Comparison of ENCODE assay signal across 14 cellular contexts in the genomic region with DNA sequence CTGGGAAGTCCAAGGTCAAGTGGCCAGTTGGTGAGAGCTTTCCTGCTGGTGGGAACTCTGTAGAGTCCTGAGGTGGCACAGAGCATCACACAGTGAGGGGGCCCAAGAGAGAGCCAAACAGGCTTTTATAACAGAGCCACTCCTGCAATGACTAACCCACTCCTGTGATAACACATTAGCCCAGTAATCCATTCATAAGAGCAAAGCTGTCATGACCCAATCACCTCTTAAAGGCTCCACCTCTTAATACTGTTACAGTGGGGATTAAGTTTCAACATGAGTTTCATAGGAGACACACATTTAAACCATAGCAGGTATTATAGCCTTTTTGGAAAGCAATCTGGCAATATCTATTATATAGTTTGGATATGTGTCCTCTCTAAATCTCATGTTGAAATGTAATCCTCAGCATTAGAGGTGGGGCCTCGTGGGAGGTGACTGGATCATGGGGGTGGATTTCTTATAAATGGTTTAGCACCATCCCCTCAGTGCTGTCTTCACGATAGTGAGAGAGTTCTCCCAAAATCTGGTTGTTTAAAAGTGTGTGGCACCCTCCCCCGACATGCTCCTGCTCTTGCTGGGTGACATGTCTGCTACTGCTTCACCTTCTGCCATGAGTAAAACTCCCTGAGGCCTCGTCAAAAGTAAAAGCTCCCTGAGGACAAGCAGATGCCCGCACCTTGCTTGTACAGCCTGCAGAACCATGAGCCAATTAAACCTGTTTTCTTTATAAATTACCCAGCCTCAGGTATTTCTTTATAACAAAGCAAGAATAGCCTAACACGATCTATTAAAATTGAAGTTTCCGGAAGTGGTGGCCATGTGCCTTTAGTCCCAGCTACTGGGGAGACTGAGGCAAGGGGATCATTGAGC.
DNase-seq lines count a peak whose midpoint lies in the region; ATAC-seq and TF ChIP-seq lines count a peak whose summit lies in the region.
"Had no signal": no experiment of that assay in that cellular context is flagged by ENCODE, and none has a peak within 500 bp of the region (broad histone marks: within the 10 kb centered on the region; RNA-seq: fewer than 3 reads in every experiment).

No MANE protein-coding gene starts in this region.

- H3K4me2 ChIP-seq in DND-41 (ENCODE audit: insufficient read depth, low read length): no peak overlapping the region

- CTCF ChIA-PET in activated CD4-positive, alpha-beta memory T cell treated with anti-CD3 and anti-CD28 coated beads for 36 hours (lab: Charles Lee): no interaction called here

- no peaks in the 10 kb centered on the region for H3K27me3 Mint-ChIP-seq in activated CD4-positive, alpha-beta memory T cell treated with anti-CD3 and anti-CD28 coated beads for 36 hours
- no peaks in the 10 kb centered on the region for H3K27me3 Mint-ChIP-seq in glutamatergic neuron (ENCODE audit: unreplicated experiment)

- H3K4me3 Mint-ChIP-seq in activated CD4-positive, alpha-beta memory T cell treated with anti-CD3 and anti-CD28 coated beads for 36 hours: no peak overlapping the region
- H3K4me3 Mint-ChIP-seq in glutamatergic neuron (ENCODE audit: unreplicated experiment): no peak overlapping the region
- H3K4me3 Mint-ChIP-seq: H9, neural crest cell had no signal

- no peaks in the 10 kb centered on the region for H4K20me1 ChIP-seq in DND-41 (ENCODE audit: insufficient read depth, low read length)

- H3K36me3 ChIP-seq in DND-41 (ENCODE audit: insufficient read depth, low read length) (no peaks in the 10 kb centered on the region; the same call in 1 of the 2 replicates), left lung (no peaks in the 10 kb centered on the region)
- H3K36me3 ChIP-seq: left ventricle myocardium inferior, thyroid gland had no signal

- H3K9me3 ChIP-seq in DND-41 (ENCODE audit: insufficient read depth, low read length, severe bottlenecking) (no peaks in the 10 kb centered on the region), left lung (no peaks in the 10 kb centered on the region)
- H3K9me3 ChIP-seq: left ventricle myocardium inferior, thyroid gland had no signal

- H3K4me1 Mint-ChIP-seq in activated CD4-positive, alpha-beta memory T cell treated with anti-CD3 and anti-CD28 coated beads for 36 hours (ENCODE audit: low read depth): peaks cover 76% of the 10 kb centered on the region
- no peaks in the 10 kb centered on the region for H3K4me1 Mint-ChIP-seq in glutamatergic neuron (ENCODE audit: low read depth, unreplicated experiment)
- H3K4me1 Mint-ChIP-seq: neural crest cell had no signal

- no peaks in the 10 kb centered on the region for H3K27me3 ChIP-seq in DND-41 (ENCODE audit: insufficient read depth, low read length, poor library complexity)
- no peaks in the 10 kb centered on the region for H3K27me3 ChIP-seq in left lung
- H3K27me3 ChIP-seq: thyroid gland had no signal

- no peak overlapping the region for H3K9ac ChIP-seq in DND-41 (ENCODE audit: low read depth, low read length)

- TF ChIP-seq CTCF in DND-41 (IDR thresholded peaks at IDR 0.05; ENCODE audit: borderline replicate concordance, extremely low read depth, low read length, poor library complexity, severe bottlenecking) (no peak), left lung (IDR thresholded peaks at IDR 0.05) (no peak), glutamatergic neuron (IDR thresholded peaks at IDR 0.05; ENCODE audit: partially characterized antibody, unreplicated experiment) (no peak)

- POLR2A ChIA-PET in activated CD4-positive, alpha-beta memory T cell treated with anti-CD3 and anti-CD28 coated beads for 36 hours (lab: Charles Lee): interaction anchor here (1.4 to 3.6 kb wide), 2 partner anchors 9 to 32 kb away, joined by 3 to 26 read pairs; no protein-coding TSS in a partner anchor

- ATAC-seq in DND-41 (ENCODE audit: insufficient read depth, low read depth) (no peak), left lung (peak; percentile 32), GM18519 (IDR thresholded peaks at IDR 0.05; ENCODE audit: low FRiP score, unreplicated experiment) (no peak)

- peak overlapping the region; percentile 95 for H3K27ac ChIP-seq in DND-41 (ENCODE audit: low read length)
- H3K27ac ChIP-seq in left lung: peak overlapping the region in 1 of 2 donors; percentile 92
- H3K27ac ChIP-seq: left ventricle myocardium inferior, thyroid gland had no signal

- no peaks in the 10 kb centered on the region for H3K9me3 Mint-ChIP-seq in activated CD4-positive, alpha-beta memory T cell treated with anti-CD3 and anti-CD28 coated beads for 36 hours
- H3K9me3 Mint-ChIP-seq in glutamatergic neuron (ENCODE audit: unreplicated experiment): peaks cover 2% of the 10 kb centered on the region

- H3K79me2 ChIP-seq in DND-41 (ENCODE audit: insufficient read depth, low read length): no peaks in the 10 kb centered on the region

- intact Hi-C loops in activated CD4-positive, alpha-beta memory T cell treated with anti-CD3 and anti-CD28 coated beads for 36 hours (cut with micrococcal nuclease): no loop called here
- intact Hi-C loops in left lung (cut with DNase I): no loop called here

- no peak overlapping the region for H3K4me3 ChIP-seq in DND-41 (ENCODE audit: low read depth in 1 of 2, low read length in 2 of 2)
- H3K4me3 ChIP-seq in left lung: no peak overlapping the region
- H3K4me3 ChIP-seq: left ventricle myocardium inferior, thyroid gland had no signal

- peaks cover 3% of the 10 kb centered on the region for H3K36me3 Mint-ChIP-seq in activated CD4-positive, alpha-beta memory T cell treated with anti-CD3 and anti-CD28 coated beads for 36 hours
- peaks cover 4% of the 10 kb centered on the region for H3K36me3 Mint-ChIP-seq in glutamatergic neuron (ENCODE audit: unreplicated experiment)

- DNase-seq in DND-41: no peak
- DNase-seq in HK-2 (ENCODE audit: unreplicated experiment): peak; percentile 35
- peak; percentile 39 for DNase-seq in activated CD4-positive, alpha-beta memory T cell treated with anti-CD3 and anti-CD28 coated beads for 36 hours
- no peak for DNase-seq in left lung
- DNase-seq in COLO829 (ENCODE audit: low spot score): no peak
- DNase-seq in glutamatergic neuron: no peak
- DNase-seq: amniotic stem cell, DMS 273 treated with DMSO at 0.1 percent for 48 hours, H9, left ventricle myocardium inferior, NCI-H1436 treated with DMSO at 0.1 percent for 48 hours, thyroid gland had no signal

- no peak overlapping the region for H3K27ac Mint-ChIP-seq in activated CD4-positive, alpha-beta memory T cell treated with anti-CD3 and anti-CD28 coated beads for 36 hours
- H3K27ac Mint-ChIP-seq in glutamatergic neuron (ENCODE audit: unreplicated experiment): no peak overlapping the region
- H3K27ac Mint-ChIP-seq: H9 had no signal

- H3K4me1 ChIP-seq in DND-41 (ENCODE audit: insufficient read depth, low read length): peaks cover 53% of the 10 kb centered on the region
- peaks cover 6 to 88% of the 10 kb centered on the region in 2 donors for H3K4me1 ChIP-seq in left lung
- H3K4me1 ChIP-seq: thyroid gland had no signal

- H2AFZ ChIP-seq in DND-41 (ENCODE audit: low read depth, low read length): no peak overlapping the region

Comparison
In these comparisons a context has a peak if more than half of its experiments do, and no peak if none do; other contexts are left out.
1. DNase-seq: peak in HK-2 (single experiment) and activated CD4-positive, alpha-beta memory T cell treated with anti-CD3 and anti-CD28 coated beads for 36 hours (single experiment); none in DND-41 (single experiment), left lung (0 of 2), COLO829 (single experiment) and glutamatergic neuron (single experiment).